9 cellular contexts compared by ENCODE assay signal in the genomic region with DNA sequence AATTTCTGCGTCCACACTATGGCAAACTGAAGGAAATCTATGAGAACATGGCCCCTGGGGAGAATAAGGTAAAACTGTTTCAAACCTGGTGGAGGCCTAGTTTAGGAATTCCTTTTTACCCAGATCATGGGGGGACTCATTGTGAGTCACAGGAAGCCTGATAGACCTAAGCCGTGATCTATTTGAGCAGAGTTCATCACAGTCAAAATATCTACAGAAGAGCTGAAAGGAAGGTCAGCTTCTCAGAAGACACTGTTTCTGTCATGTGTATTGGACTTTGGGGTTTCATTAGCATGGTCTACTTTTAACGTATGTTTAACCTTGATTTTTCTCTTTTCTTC. TPM values are rescaled to one million over a fixed set of nuclear protein-coding genes. Genes with fewer than 3 reads are reported as not detected.
A peak's percentile ranks its signal among the peaks of the same experiment; 100 is the strongest.
DNase-seq lines count a peak whose midpoint lies in the region; ATAC-seq and TF ChIP-seq lines count a peak whose summit lies in the region.
"Had no signal": no experiment of that assay in that cellular context is flagged by ENCODE, and none has a peak within 500 bp of the region (broad histone marks: within the 10 kb centered on the region; RNA-seq: fewer than 3 reads in every experiment).

No MANE protein-coding gene starts in this region.

- intact Hi-C loops in gastrocnemius medialis (cut with DNase I; ENCODE audit: low total_unique reads), result no loop called here

- ATAC-seq in SK-N-SH treated with all-trans-retinoic acid at 6 μM for 48 hours (no peak), gastrocnemius medialis (no peak), HG02678 (IDR thresholded peaks at IDR 0.05; ENCODE audit: unreplicated experiment) (no peak)

- TF ChIP-seq EP300 in SK-N-SH (IDR thresholded peaks at IDR 0.05; ENCODE audit: borderline replicate concordance in 1 of 2, low read depth in 1 of 2, low read length in 1 of 2), result no peak

- H3K9me3 ChIP-seq in SK-N-SH, result no peaks in the 10 kb centered on the region
- H3K9me3 ChIP-seq in gastrocnemius medialis, result no peaks in the 10 kb centered on the region

- TF ChIP-seq CTCF in SK-N-SH (IDR thresholded peaks at IDR 0.05), result no peak
- TF ChIP-seq CTCF in epithelial cell of proximal tubule (conservative IDR thresholded peaks at IDR 0.05; ENCODE audit: low read depth, low read length), result no peak
- no peak for TF ChIP-seq CTCF in gastrocnemius medialis (IDR thresholded peaks at IDR 0.05 in 4 of 5, conservative IDR thresholded peaks at IDR 0.05 in 1 of 5)

- H3K27me3 ChIP-seq in SK-N-SH (ENCODE audit: insufficient read depth), result no peaks in the 10 kb centered on the region
- no peaks in the 10 kb centered on the region for H3K27me3 ChIP-seq in gastrocnemius medialis

- peaks cover 23% of the 10 kb centered on the region for H4K20me1 ChIP-seq in SK-N-SH (ENCODE audit: insufficient read depth)

- H3K79me2 ChIP-seq in SK-N-SH (ENCODE audit: insufficient read depth), result peaks cover 62% of the 10 kb centered on the region

- H3K4me3 ChIP-seq in SK-N-SH (ENCODE audit: low read depth in 2 of 2, low read length in 1 of 2) (peak overlapping the region; percentile 94 to 96), epithelial cell of proximal tubule (ENCODE audit: low read depth, low read length) (peak overlapping the region; percentile 98), gastrocnemius medialis (peak overlapping the region; percentile 70 to 93 (median 76))

- no peak for TF ChIP-seq POLR2A in gastrocnemius medialis (IDR thresholded peaks at IDR 0.05)

- POLR2A ChIA-PET in SK-N-SH (lab: Yijun Ruan, JAX), result no interaction called here

- peak overlapping the region; percentile 87 for H3K4me2 ChIP-seq in SK-N-SH

- H3K4me1 ChIP-seq in SK-N-SH (ENCODE audit: control insufficient read depth in 1 of 2, insufficient read depth in 2 of 2, low read depth in 1 of 2, low read length in 1 of 2) (peaks cover 9 to 10% of the 10 kb centered on the region in 2 experiments; a peak in 3 of 4 replicates), gastrocnemius medialis (peaks cover 14 to 18% of the 10 kb centered on the region in 2 donors)

- WGBS in SK-N-SH (ENCODE audit: low lambda C conversion rate), result 20% methylated on average over 3 of the region's 3 CpGs

- peaks cover 22% of the 10 kb centered on the region for H3F3A ChIP-seq in SK-N-SH (replicated peaks; ENCODE audit: insufficient read depth)

- CTCF ChIA-PET in SK-N-SH (lab: Yijun Ruan, JAX), result interaction anchor here (0.9 to 1.4 kb wide), 2 partner anchors 11 to 51 kb away, joined by 3 read pairs; partner anchors contain the start of gene EEF1AKMT4

- no peaks in the 10 kb centered on the region for H3K9me2 ChIP-seq in SK-N-SH

- H2AFZ ChIP-seq in SK-N-SH (ENCODE audit: low read depth), result no peak overlapping the region

- H3K36me3 ChIP-seq in SK-N-SH (replicated peaks in 1 of 2; ENCODE audit: control insufficient read depth in 1 of 2, insufficient read depth in 2 of 2, low read length in 1 of 2) (peaks cover 46 to 52% of the 10 kb centered on the region in 2 experiments), gastrocnemius medialis (peaks cover 18 to 53% of the 10 kb centered on the region in 2 donors)

- in situ Hi-C loops in gastrocnemius medialis (cut with MboI; ENCODE audit: low sequenced_read_pairs in 4 of 4), result no loop called here

- peak overlapping the region; percentile 94 for H3K9ac ChIP-seq in SK-N-SH

- H3K27ac ChIP-seq in SK-N-SH (ENCODE audit: low read depth in 2 of 2, low read length in 1 of 2) (peak overlapping the region in 1 of 2 experiments; percentile 87; a peak in 2 of 4 replicates), gastrocnemius medialis (peak overlapping the region; percentile 81 to 93 (median 86))

- DNase-seq in SK-N-SH, result no peak
- DNase-seq in RKO (ENCODE audit: low spot score), result peak; percentile 96
- no peak for DNase-seq in epithelial cell of proximal tubule (ENCODE audit: low read depth)
- no peak for DNase-seq in gastrocnemius medialis
- no peak for DNase-seq in DMS114 treated with DMSO at 0.1 percent for 48 hours (lab: John Stamatoyannopoulos, UW; ENCODE audit: unreplicated experiment)
- no peak for DNase-seq in NCI-H1105 treated with DMSO at 0.1 percent for 48 hours (lab: John Stamatoyannopoulos, UW)

- TF ChIP-seq RAD21 in SK-N-SH (IDR thresholded peaks at IDR 0.05; ENCODE audit: low read length), result no peak

TF ChIP-seq in SK-N-SH, 30 proteins besides CTCF, POLR2A, EP300 and RAD21 (continues in another document):
- TF ChIP-seq USF2 (IDR thresholded peaks at IDR 0.05; ENCODE audit: borderline replicate concordance, low read depth, low read length), result no peak
- no peak for TF ChIP-seq FOXM1 (IDR thresholded peaks at IDR 0.05; ENCODE audit: low read depth)
- TF ChIP-seq GABPA (IDR thresholded peaks at IDR 0.05; ENCODE audit: low read depth), result no peak
- TF ChIP-seq, protein P1, sequence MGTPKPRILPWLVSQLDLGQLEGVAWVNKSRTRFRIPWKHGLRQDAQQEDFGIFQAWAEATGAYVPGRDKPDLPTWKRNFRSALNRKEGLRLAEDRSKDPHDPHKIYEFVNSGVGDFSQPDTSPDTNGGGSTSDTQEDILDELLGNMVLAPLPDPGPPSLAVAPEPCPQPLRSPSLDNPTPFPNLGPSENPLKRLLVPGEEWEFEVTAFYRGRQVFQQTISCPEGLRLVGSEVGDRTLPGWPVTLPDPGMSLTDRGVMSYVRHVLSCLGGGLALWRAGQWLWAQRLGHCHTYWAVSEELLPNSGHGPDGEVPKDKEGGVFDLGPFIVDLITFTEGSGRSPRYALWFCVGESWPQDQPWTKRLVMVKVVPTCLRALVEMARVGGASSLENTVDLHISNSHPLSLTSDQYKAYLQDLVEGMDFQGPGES (IDR thresholded peaks at IDR 0.05; ENCODE audit: low read depth, low read length), result no peak
- TF ChIP-seq RXRA (IDR thresholded peaks at IDR 0.05; ENCODE audit: borderline replicate concordance, low read depth), result 0 out of 2 replicates have a peak, but pooled peaks have one; percentile 14
- TF ChIP-seq FOSL2 (IDR thresholded peaks at IDR 0.05; ENCODE audit: borderline replicate concordance, low read depth), result peak; percentile 80; the same call in 1 of the 2 replicates
- peak; percentile 14; the same call in 1 of the 2 replicates for TF ChIP-seq TCF12 (IDR thresholded peaks at IDR 0.05)

TF ChIP-seq in SK-N-SH treated with all-trans-retinoic acid at 6 μM for 48 hours, 23 proteins besides CTCF, POLR2A, EP300 and RAD21:
- no peak for TF ChIP-seq ZFP3 (CRISPR knock-in tag; IDR thresholded peaks at IDR 0.05)

RNA-seq across cellular contexts. Expression of gene PSMD2, which starts 1.3 kb away (rescaled TPM):
- polyA plus RNA-seq in SK-N-SH (2012; rRNA removed), result 328 and 382 TPM in 2 replicates
- polyA plus RNA-seq in SK-N-SH (2012; cell fraction: cytosol; rRNA removed), result 208 and 302 TPM in 2 replicates
- polyA plus RNA-seq in SK-N-SH (2012; cell fraction: nucleus; rRNA removed), result 224 and 445 TPM in 2 replicates
- total RNA-seq in epithelial cell of proximal tubule (506 and 1,067 TPM in 2 replicates), gastrocnemius medialis (100 to 1,000 TPM; 560 to 831 (median 720) TPM)

RNA-seq across cellular contexts. Expression of gene EIF4G1, which starts 14.1 kb away (rescaled TPM):
- polyA plus RNA-seq in SK-N-SH (2012; rRNA removed), result 207 and 262 TPM in 2 replicates
- 144 and 191 TPM in 2 replicates for polyA plus RNA-seq in SK-N-SH (2012; cell fraction: cytosol; rRNA removed)
- polyA plus RNA-seq in SK-N-SH (2012; cell fraction: nucleus; rRNA removed), result 356 and 392 TPM in 2 replicates
- total RNA-seq in epithelial cell of proximal tubule (313 and 519 TPM in 2 replicates), gastrocnemius medialis (100 to 1,000 TPM; 474 to 863 (median 735) TPM)

RNA-seq across cellular contexts. Expression of gene ECE2, which starts 24.5 kb away (rescaled TPM):
- 0.03 and 0.16 TPM in 2 replicates for polyA plus RNA-seq in SK-N-SH (2012; rRNA removed)
- polyA plus RNA-seq in SK-N-SH (2012; cell fraction: cytosol; rRNA removed), result 0.03 TPM in 1 of 2 replicates, not detected in the other
- polyA plus RNA-seq in SK-N-SH (2012; cell fraction: nucleus; rRNA removed), result 0.11 and 0.18 TPM in 2 replicates
- total RNA-seq in epithelial cell of proximal tubule (not detected in 2 replicates), gastrocnemius medialis (not detected)
- polyA plus RNA-seq: esophagus had no signal

RNA-seq across cellular contexts. Expression of gene FAM131A, which starts 37.1 kb away (rescaled TPM):
- polyA plus RNA-seq in SK-N-SH (2012; rRNA removed), result 31.6 and 34.2 TPM in 2 replicates
- polyA plus RNA-seq in SK-N-SH (2012; cell fraction: cytosol; rRNA removed), result 17.5 and 27.0 TPM in 2 replicates
- 56.4 and 63.9 TPM in 2 replicates for polyA plus RNA-seq in SK-N-SH (2012; cell fraction: nucleus; rRNA removed)
- total RNA-seq in epithelial cell of proximal tubule, result 21.3 and 22.7 TPM in 2 replicates
- 10 to 100 TPM; 14.7 to 27.1 (median 18.8) TPM for total RNA-seq in gastrocnemius medialis

RNA-seq across cellular contexts. Expression of gene CAMK2N2, which starts 39.0 kb away (rescaled TPM):
- polyA plus RNA-seq in SK-N-SH (2012; rRNA removed), result 0.89 and 2.2 TPM in 2 replicates
- polyA plus RNA-seq in SK-N-SH (2012; cell fraction: cytosol; rRNA removed), result 1.7 and 2.4 TPM in 2 replicates
- polyA plus RNA-seq in SK-N-SH (2012; cell fraction: nucleus; rRNA removed), result 1.2 and 1.8 TPM in 2 replicates
- total RNA-seq in epithelial cell of proximal tubule (0.22 and 0.35 TPM in 2 replicates), gastrocnemius medialis (not detected)
